ENCODE assay signal across 22 cellular contexts in the genomic region with DNA sequence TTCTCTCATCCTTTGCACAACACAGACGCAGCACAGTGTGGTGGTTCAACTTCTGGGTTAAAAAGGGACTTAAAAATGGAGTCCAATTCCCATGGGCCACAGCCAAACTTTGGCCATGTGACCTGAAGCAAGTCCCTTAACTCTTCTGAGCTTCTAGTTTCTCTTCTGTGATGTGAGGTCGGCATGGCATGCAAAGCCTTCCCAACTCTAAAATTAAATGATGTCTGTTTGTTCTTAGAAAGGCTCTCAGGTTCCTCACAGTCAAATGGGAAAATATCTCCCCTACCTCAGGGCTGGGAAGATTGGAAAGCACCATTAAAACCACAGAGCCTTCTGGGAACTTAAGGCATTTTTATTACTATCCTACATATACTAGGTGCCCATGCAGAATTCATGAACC.
"Had no signal": no experiment of that assay in that cellular context is flagged by ENCODE, and none has a peak within 500 bp of the region (broad histone marks: within the 10 kb centered on the region; RNA-seq: fewer than 3 reads in every experiment).

No MANE protein-coding gene starts in this region.

- H3K27ac ChIP-seq: RWPE1 had no signal

- H3K9me3 ChIP-seq: SK-N-SH had no signal

- H3K4me2 ChIP-seq: SK-N-SH had no signal

- DNase-seq: Karpas-422; KG1; MV-4-11; NCI-H1048; NCI-H1105; NCI-H1417 treated with DMSO at 0.1 percent for 48 hours; NCI-H146; NCI-H1694 treated with DMSO at 0.1 percent for 48 hours; NCI-H1930; NCI-H2081; NCI-H2107; NCI-H2227 treated with DMSO at 0.1 percent for 48 hours; NCI-H524; NCI-H69; NCI-H774; NK-92 treated with Interleukin-12 subunit alpha and Interleukin-12 subunit beta, amount 100 ng/mL, for 24 hours; PC-3; SHP77; SK-N-SH; SW 1271 had no signal

- ATAC-seq: Panc1, PC-3 had no signal
